8 cellular contexts compared by ENCODE assay signal in the genomic region with DNA sequence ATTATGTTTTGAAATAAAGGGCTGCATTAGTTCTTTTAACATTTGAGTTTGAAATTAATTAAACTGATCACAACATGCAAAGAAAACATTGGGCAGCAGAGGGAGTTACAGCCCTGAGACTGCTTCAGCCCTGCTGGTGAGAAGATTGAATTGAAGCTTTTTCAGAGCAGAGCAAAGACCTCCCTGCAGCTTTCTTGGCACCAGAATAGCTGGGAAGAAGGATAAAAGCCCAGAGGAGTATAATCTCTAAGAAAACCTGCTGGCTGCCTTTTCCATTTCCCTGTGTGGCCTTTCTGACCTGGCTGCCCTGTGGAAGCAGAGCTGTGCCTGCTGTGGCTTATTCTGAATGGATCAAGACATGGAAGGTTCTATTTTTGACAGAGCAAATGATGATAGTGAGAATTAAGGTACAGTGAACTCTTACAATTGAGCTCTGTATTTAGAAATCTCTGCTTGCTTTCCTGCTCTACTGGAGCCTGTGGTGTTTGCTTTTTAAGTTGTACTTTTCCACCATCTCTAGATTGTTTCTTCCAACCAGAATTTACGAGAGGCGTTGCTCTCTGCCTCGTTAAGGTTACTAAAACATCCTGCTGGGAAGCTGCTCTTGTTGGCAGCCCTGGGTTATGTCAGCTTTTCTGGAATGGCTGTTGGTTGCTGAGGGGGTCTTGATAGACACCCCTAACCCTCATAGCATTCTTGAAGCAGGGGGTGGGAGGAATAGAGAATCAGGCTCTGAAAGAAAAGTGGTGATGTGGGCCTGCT. TPM values are rescaled to one million over a fixed set of nuclear protein-coding genes. Genes with fewer than 3 reads are reported as not detected.
DNase-seq lines count a peak whose midpoint lies in the region; ATAC-seq and TF ChIP-seq lines count a peak whose summit lies in the region.

No MANE protein-coding gene starts in this region.

- DNase-seq in activated T-cell treated with anti-CD3 and anti-CD28 coated beads, Interleukin-2, amount 50 U/mL, for 4 hours = no peak
- DNase-seq in activated T-cell treated with anti-CD3 and anti-CD28 coated beads for 4 hours (no peak), MM.1S (peak; percentile 52), SJSA1 (ENCODE audit: low read depth in 1 of 2, low spot score in 2 of 2) (peak; percentile 57 to 64), endothelial cell (ENCODE audit: low spot score) (peak; percentile 50), memory B cell (ENCODE audit: low spot score in 2 of 2) (no peak), uterus (peak; percentile 23 to 47)

- H3K9me3 ChIP-seq in MM.1S (replicated peaks; ENCODE audit: insufficient read depth, low read length) (no peaks in the 10 kb centered on the region), SJSA1 (replicated peaks) (no peaks in the 10 kb centered on the region), uterus (no peaks in the 10 kb centered on the region)

- H3K4me3 Mint-ChIP-seq in activated T-cell treated with anti-CD3 and anti-CD28 coated beads, Interleukin-2, amount 50 U/mL, for 4 hours = no peak overlapping the region
- H3K4me3 Mint-ChIP-seq in endothelial cell (ENCODE audit: unreplicated experiment) (peak overlapping the region; percentile 56), memory B cell (no peak overlapping the region)

- H4K20me1 ChIP-seq in MM.1S (ENCODE audit: insufficient read depth, low read length) = no peaks in the 10 kb centered on the region

- no peaks in the 10 kb centered on the region for H3K27me3 Mint-ChIP-seq in activated T-cell treated with anti-CD3 and anti-CD28 coated beads, Interleukin-2, amount 50 U/mL, for 4 hours (ENCODE audit: low read depth)
- H3K27me3 Mint-ChIP-seq in endothelial cell (ENCODE audit: unreplicated experiment) (no peaks in the 10 kb centered on the region), memory B cell (no peaks in the 10 kb centered on the region)

- H3K9me2 ChIP-seq in MM.1S (replicated peaks; ENCODE audit: insufficient read depth, low read length) = no peaks in the 10 kb centered on the region

- TF ChIP-seq CTCF in MM.1S (IDR thresholded peaks at IDR 0.05; ENCODE audit: low read length) (peak; percentile 80), endothelial cell (IDR thresholded peaks at IDR 0.05; ENCODE audit: unreplicated experiment) (peak; percentile 79), uterus (IDR thresholded peaks at IDR 0.05) (peak; percentile 78 to 99 (median 92))

- H3K4me3 ChIP-seq in MM.1S (ENCODE audit: low read length) (no peak overlapping the region), SJSA1 (no peak overlapping the region), uterus (no peak overlapping the region)

- H3K27ac ChIP-seq in MM.1S (ENCODE audit: low read length) (no peak overlapping the region), SJSA1 (no peak overlapping the region), uterus (peak overlapping the region in 1 of 2 donors; percentile 59)

- H3K4me2 ChIP-seq in MM.1S (ENCODE audit: low read depth, low read length) = no peak overlapping the region

- no peaks in the 10 kb centered on the region for H3K4me1 ChIP-seq in MM.1S (ENCODE audit: low read length)
- H3K4me1 ChIP-seq in SJSA1 (replicated peaks) = peaks cover 10% of the 10 kb centered on the region
- H3K4me1 ChIP-seq in uterus = no peaks in the 10 kb centered on the region

- H3K36me3 Mint-ChIP-seq in activated T-cell treated with anti-CD3 and anti-CD28 coated beads, Interleukin-2, amount 50 U/mL, for 4 hours (ENCODE audit: insufficient read depth) = peaks cover 34% of the 10 kb centered on the region
- H3K36me3 Mint-ChIP-seq in endothelial cell (ENCODE audit: low read depth, unreplicated experiment) = peaks cover 11% of the 10 kb centered on the region
- peaks cover 32% of the 10 kb centered on the region for H3K36me3 Mint-ChIP-seq in memory B cell

- no peaks in the 10 kb centered on the region; the same call in 1 of the 2 replicates for H3K79me2 ChIP-seq in MM.1S (ENCODE audit: low read length)

- H3K9me3 Mint-ChIP-seq in activated T-cell treated with anti-CD3 and anti-CD28 coated beads, Interleukin-2, amount 50 U/mL, for 4 hours = no peaks in the 10 kb centered on the region
- no peaks in the 10 kb centered on the region for H3K9me3 Mint-ChIP-seq in endothelial cell (ENCODE audit: unreplicated experiment)
- no peaks in the 10 kb centered on the region for H3K9me3 Mint-ChIP-seq in memory B cell

- H3K9ac ChIP-seq in MM.1S (ENCODE audit: low read length) = no peak overlapping the region

- no peak overlapping the region for H2AFZ ChIP-seq in MM.1S (ENCODE audit: low read length)

- ATAC-seq in activated T-cell treated with anti-CD3 and anti-CD28 coated beads, Interleukin-2, amount 50 U/mL, for 4 hours = peak; percentile 41 to 63
- ATAC-seq in memory B cell (ENCODE audit: low read depth) (peak; percentile 57), GM18867 (IDR thresholded peaks at IDR 0.05; ENCODE audit: unreplicated experiment) (no peak)

- H3K36me3 ChIP-seq in MM.1S (replicated peaks; ENCODE audit: insufficient read depth, low read length) = peaks cover 10% of the 10 kb centered on the region
- peaks cover 49% of the 10 kb centered on the region for H3K36me3 ChIP-seq in SJSA1
- H3K36me3 ChIP-seq in uterus = no peaks in the 10 kb centered on the region

- intact Hi-C loops in uterus (cut with DNase I; ENCODE audit: low total_unique reads) = no loop called here

- peaks cover 3% of the 10 kb centered on the region for H3K4me1 Mint-ChIP-seq in activated T-cell treated with anti-CD3 and anti-CD28 coated beads, Interleukin-2, amount 50 U/mL, for 4 hours (ENCODE audit: low read depth)
- H3K4me1 Mint-ChIP-seq in endothelial cell (ENCODE audit: unreplicated experiment) (no peaks in the 10 kb centered on the region), memory B cell (peaks cover 3% of the 10 kb centered on the region)

- TF ChIP-seq POLR2A in uterus (IDR thresholded peaks at IDR 0.05) = no peak

- H3K27me3 ChIP-seq in MM.1S (replicated peaks; ENCODE audit: insufficient read depth, low read length) (no peaks in the 10 kb centered on the region), SJSA1 (replicated peaks) (no peaks in the 10 kb centered on the region), uterus (no peaks in the 10 kb centered on the region)

- H3K27ac Mint-ChIP-seq in endothelial cell (ENCODE audit: unreplicated experiment) (no peak overlapping the region), memory B cell (peak overlapping the region; percentile 63)

- no peaks in the 10 kb centered on the region; the same call in 1 of the 2 replicates for H3F3A ChIP-seq in MM.1S (ENCODE audit: insufficient read depth, low read length)

RNA-seq across cellular contexts. Expression of gene SNRPE, which starts 9.9 kb away (rescaled TPM):
- total RNA-seq in activated T-cell treated with anti-CD3 and anti-CD28 coated beads, Interleukin-2, amount 50 U/mL, for 4 hours = 100 to 1,000 TPM; 377 to 427 (median 395) TPM
- total RNA-seq in SJSA1 (2014; rRNA removed; shearing (Covaris generic)) = 132 and 160 TPM in 2 replicates
- total RNA-seq in endothelial cell (ENCODE audit: unreplicated experiment) (138 TPM), uterus (100 to 1,000 TPM in 3 of 4 donors, 10 to 100 TPM in 1; 32.5 to 105 (median 103) TPM)

Comparison
In these comparisons a context has a peak if more than half of its experiments do, and no peak if none do; other contexts are left out.
1. DNase-seq: peak in MM.1S (single experiment), SJSA1 (2 of 2), endothelial cell (single experiment) and uterus (2 of 2); none in activated T-cell treated with anti-CD3 and anti-CD28 coated beads, Interleukin-2, amount 50 U/mL, for 4 hours (single experiment), activated T-cell treated with anti-CD3 and anti-CD28 coated beads for 4 hours (single experiment) and memory B cell (0 of 2).
2. Peak in every context shown above with its lines, with median percentiles within 50 percentile points of each other: CTCF ChIP-seq.